ENCODE assay signal across 8 cellular contexts in the genomic region with DNA sequence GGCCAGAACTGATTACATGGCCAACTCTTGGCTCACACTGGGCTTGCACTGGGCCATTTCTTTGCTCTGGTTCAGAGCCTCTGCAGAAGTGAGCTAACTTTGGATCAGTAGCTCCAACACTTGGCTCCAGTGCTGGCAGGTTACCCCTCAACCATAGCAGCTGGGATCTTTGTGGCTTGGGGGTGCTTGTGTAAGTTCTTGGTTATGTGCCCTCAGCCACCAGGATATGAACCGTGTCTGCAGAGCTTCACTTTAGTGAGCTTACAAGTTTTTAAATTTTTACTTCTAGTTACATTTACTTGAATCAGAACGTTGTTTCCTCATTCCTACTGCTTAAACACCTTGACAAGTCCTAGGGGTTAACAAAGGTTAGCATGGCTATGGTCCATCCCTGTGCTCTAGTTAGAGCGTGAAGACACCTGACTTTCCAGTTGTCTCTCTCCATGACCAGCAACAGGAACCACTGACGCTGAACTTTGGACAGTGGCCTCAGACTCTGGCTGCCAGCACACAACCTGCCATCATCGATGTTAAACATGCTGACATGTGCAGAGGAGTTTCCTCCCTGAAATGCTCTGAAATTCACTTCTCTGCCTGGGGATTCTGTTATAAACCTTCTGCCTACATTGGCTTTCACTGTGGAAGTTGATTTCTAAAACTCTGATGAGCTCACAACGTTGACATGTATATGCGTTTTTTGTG. TPM values are rescaled to one million over a fixed set of nuclear protein-coding genes. Genes with fewer than 3 reads are reported as not detected.
DNase-seq lines count a peak whose midpoint lies in the region; ATAC-seq and TF ChIP-seq lines count a peak whose summit lies in the region.
"Had no signal": no experiment of that assay in that cellular context is flagged by ENCODE, and none has a peak within 500 bp of the region (broad histone marks: within the 10 kb centered on the region; RNA-seq: fewer than 3 reads in every experiment).

No MANE protein-coding gene starts in this region.

- no peak overlapping the region for H3K4me3 Mint-ChIP-seq in osteocyte (ENCODE audit: unreplicated experiment)

- no peaks in the 10 kb centered on the region for H3K9me3 Mint-ChIP-seq in osteocyte (ENCODE audit: unreplicated experiment)

- TF ChIP-seq CTCF in osteocyte (IDR thresholded peaks at IDR 0.05) = no peak

- no peak for ATAC-seq in stimulated activated naive CD8-positive, alpha-beta T cell treated with anti-CD3 and anti-CD28 coated beads, Interleukin-15, Interleukin-2, amounts not matched to agents 100 U/mL and 50 U/mL, for 24 hours

- peak; percentile 51 for DNase-seq in activated effector memory CD4-positive, alpha-beta T cell treated with anti-CD3 and anti-CD28 coated beads, Interleukin-2, amount 50 U/mL, for 16 hours
- DNase-seq in activated effector memory CD4-positive, alpha-beta T cell treated with Interleukin-2 at 50 U/mL for 16 hours = no peak
- DNase-seq in dermis microvascular lymphatic vessel endothelial cell (ENCODE audit: low read depth in 2 of 2) (peak; percentile 22 to 73), NCI-H524 (lab: John Stamatoyannopoulos, UW) (no peak), osteocyte (ENCODE audit: extremely low spot score, unreplicated experiment) (no peak)
- DNase-seq in stimulated activated naive CD8-positive, alpha-beta T cell treated with anti-CD3 and anti-CD28 coated beads, Interleukin-15, Interleukin-2, amounts not matched to agents 100 U/mL and 50 U/mL, for 24 hours = peak; percentile 2
- DNase-seq: anterior cingulate cortex, NCI-H1105 had no signal

- H3K4me1 Mint-ChIP-seq in osteocyte (ENCODE audit: unreplicated experiment) = peaks cover 28% of the 10 kb centered on the region

- no peak overlapping the region for H3K27ac Mint-ChIP-seq in osteocyte (ENCODE audit: unreplicated experiment)

- no peaks in the 10 kb centered on the region for H3K27me3 Mint-ChIP-seq in osteocyte (ENCODE audit: unreplicated experiment)

- H3K36me3 Mint-ChIP-seq in osteocyte (ENCODE audit: unreplicated experiment) = peaks cover 17% of the 10 kb centered on the region

RNA-seq across cellular contexts. Expression of gene PDF, which starts 4.1 kb away (rescaled TPM):
- total RNA-seq in dermis microvascular lymphatic vessel endothelial cell = 10.1 and 13.4 TPM in 2 replicates
- total RNA-seq in osteocyte = 11.8 and 12.6 TPM in 2 replicates

RNA-seq across cellular contexts. Expression of gene COG8, which starts 13.0 kb away (rescaled TPM):
- 17.7 and 29.5 TPM in 2 replicates for total RNA-seq in dermis microvascular lymphatic vessel endothelial cell
- 50.8 and 52.3 TPM in 2 replicates for total RNA-seq in osteocyte

RNA-seq across cellular contexts. Expression of gene NIP7, which starts 13.2 kb away (rescaled TPM):
- total RNA-seq in dermis microvascular lymphatic vessel endothelial cell (22.7 and 23.0 TPM in 2 replicates), osteocyte (21.1 and 22.7 TPM in 2 replicates)

RNA-seq across cellular contexts. Expression of gene VPS4A, which starts 15.2 kb away (rescaled TPM):
- total RNA-seq in dermis microvascular lymphatic vessel endothelial cell (27.3 and 31.1 TPM in 2 replicates), osteocyte (33.6 and 34.7 TPM in 2 replicates)

RNA-seq across cellular contexts. Expression of gene TMED6, which starts 25.3 kb away (rescaled TPM):
- total RNA-seq in dermis microvascular lymphatic vessel endothelial cell = not detected in 2 replicates
- total RNA-seq in osteocyte = 0.40 and 0.94 TPM in 2 replicates

Comparison
In these comparisons a context has a peak if more than half of its experiments do, and no peak if none do; other contexts are left out.
1. DNase-seq: peak in activated effector memory CD4-positive, alpha-beta T cell treated with anti-CD3 and anti-CD28 coated beads, Interleukin-2, amount 50 U/mL, for 16 hours (single experiment), dermis microvascular lymphatic vessel endothelial cell (2 of 2) and stimulated activated naive CD8-positive, alpha-beta T cell treated with anti-CD3 and anti-CD28 coated beads, Interleukin-15, Interleukin-2, amounts not matched to agents 100 U/mL and 50 U/mL, for 24 hours (single experiment); none in activated effector memory CD4-positive, alpha-beta T cell treated with Interleukin-2 at 50 U/mL for 16 hours (single experiment), NCI-H524 (0 of 2) and osteocyte (single experiment).